27 cellular contexts compared by ENCODE assay signal in the genomic region with DNA sequence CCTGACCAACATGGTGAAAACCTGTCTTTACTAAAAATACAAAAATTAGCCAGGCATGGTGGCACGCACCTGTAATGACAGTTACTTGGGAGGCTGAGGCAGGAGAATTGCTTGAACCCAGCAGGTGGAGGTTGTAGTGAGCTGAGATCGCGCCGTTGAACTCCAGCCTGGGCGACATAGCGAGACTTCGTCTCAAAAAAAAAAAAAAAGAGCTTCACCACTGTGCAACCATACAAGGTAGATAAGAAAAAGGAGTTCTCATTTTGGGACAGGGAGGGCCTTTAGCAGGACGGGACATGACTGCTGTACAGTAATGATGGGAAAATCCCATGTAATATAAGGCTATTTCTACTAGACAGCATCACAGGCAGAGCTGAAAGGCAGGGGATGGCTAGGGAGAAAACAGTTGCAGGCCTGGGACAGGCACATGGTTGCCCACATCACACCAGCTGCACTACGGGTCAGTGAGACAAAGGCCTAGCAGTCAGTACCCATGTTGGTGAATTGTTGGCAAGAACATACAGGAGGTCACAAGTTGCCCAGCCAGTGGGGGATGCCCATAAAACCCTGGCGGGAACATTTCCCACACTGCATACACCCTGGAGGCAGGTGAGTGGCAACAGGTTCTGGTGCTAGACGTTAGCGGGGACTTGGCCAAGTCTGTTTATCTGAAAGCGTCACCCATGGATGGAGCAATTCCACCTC. TPM values are rescaled to one million over a fixed set of nuclear protein-coding genes. Genes with fewer than 3 reads are reported as not detected.
DNase-seq lines count a peak whose midpoint lies in the region; ATAC-seq and TF ChIP-seq lines count a peak whose summit lies in the region.
"Had no signal": no experiment of that assay in that cellular context is flagged by ENCODE, and none has a peak within 500 bp of the region (broad histone marks: within the 10 kb centered on the region; RNA-seq: fewer than 3 reads in every experiment).

No MANE protein-coding gene starts in this region.

- H3K4me3 Mint-ChIP-seq in CD8-positive, alpha-beta memory T cell: peak overlapping the region in 2 of 7 donors; percentile 40 to 65
- H3K4me3 Mint-ChIP-seq: activated T-cell treated with anti-CD3 and anti-CD28 coated beads, Interleukin-2, amount 50 U/mL, for 24 hours had no signal

- no peak for ATAC-seq in RWPE2 (ENCODE audit: low read depth)
- no peak for ATAC-seq in right cardiac atrium
- no peak for ATAC-seq in GM21360 (IDR thresholded peaks at IDR 0.05; ENCODE audit: unreplicated experiment)
- no peak for ATAC-seq in esophagus mucosa
- ATAC-seq: body of pancreas, heart left ventricle, Panc1, upper lobe of right lung had no signal

- no peak overlapping the region for H3K4me3 ChIP-seq in CD8-positive, alpha-beta memory T cell (ENCODE audit: low read length)
- H3K4me3 ChIP-seq in RWPE2 (ENCODE audit: severe bottlenecking) (no peak overlapping the region), right cardiac atrium (ENCODE audit: low read length) (no peak overlapping the region)
- H3K4me3 ChIP-seq: body of pancreas, heart left ventricle, MG63, SJSA1, upper lobe of right lung had no signal

- DNase-seq in CD8-positive, alpha-beta memory T cell: peak in 1 of 5 donors; percentile 12
- DNase-seq in RWPE2 (ENCODE audit: low spot score) (peak; percentile 23), right cardiac atrium (peak in 2 of 3 donors; percentile 10 to 31), pons (ENCODE audit: low spot score) (peak; percentile 70)
- no peak for DNase-seq in stimulated activated naive CD4-positive, alpha-beta T cell (lab: John Stamatoyannopoulos, UW)
- DNase-seq: activated CD4-positive, CD25-positive, alpha-beta regulatory T cell treated with anti-CD3 and anti-CD28 coated beads, Interleukin-2, amount 50 U/mL, for 72 hours; activated gamma-delta T cell; activated T-cell treated with anti-CD3 and anti-CD28 coated beads, Interleukin-2, amount 50 U/mL, for 24 hours; body of pancreas; effector CD4-positive, alpha-beta T cell; HCEC 1CT; KBM-7; mesenchymal stem cell; MG63; NCI-H1105 treated with DMSO at 0.1 percent for 48 hours; NCI-H2029; NCI-H526; occipital lobe; T-helper 1 cell; upper lobe of right lung had no signal

- H3K27ac Mint-ChIP-seq in CD8-positive, alpha-beta memory T cell: peak overlapping the region in 2 of 8 donors; percentile 1 to 86
- H3K27ac Mint-ChIP-seq: activated T-cell treated with anti-CD3 and anti-CD28 coated beads, Interleukin-2, amount 50 U/mL, for 24 hours had no signal

- H3K27ac ChIP-seq in CD8-positive, alpha-beta memory T cell (ENCODE audit: low read depth, low read length): peak overlapping the region; percentile 21
- H3K27ac ChIP-seq in RWPE2 (ENCODE audit: poor library complexity, severe bottlenecking) (no peak overlapping the region), right cardiac atrium (ENCODE audit: low read length) (no peak overlapping the region)
- H3K27ac ChIP-seq: body of pancreas, C4-2B, epithelial cell of prostate, SJSA1, upper lobe of right lung had no signal

- WGBS in right cardiac atrium: 94% methylated on average over 13 of the region's 13 CpGs

- no peaks in the 10 kb centered on the region for H3K9me3 ChIP-seq in CD8-positive, alpha-beta memory T cell (ENCODE audit: low read length)
- H3K9me3 ChIP-seq in RWPE2 (ENCODE audit: severe bottlenecking) (no peaks in the 10 kb centered on the region), right cardiac atrium (ENCODE audit: control insufficient read depth, low read length) (no peaks in the 10 kb centered on the region)
- H3K9me3 ChIP-seq: body of pancreas, heart left ventricle, MG63, SJSA1, upper lobe of right lung had no signal

- TF ChIP-seq CTCF in RWPE2 (IDR thresholded peaks at IDR 0.05; ENCODE audit: poor library complexity, severe bottlenecking): no peak

- intact Hi-C loops in right cardiac atrium (cut with DNase I): loop anchor here in 1 of 4 donors (5.0 kb wide), 1 partner anchor 56 kb away; a partner anchor contains a TSS

- H3K9me3 Mint-ChIP-seq in CD8-positive, alpha-beta memory T cell: no peaks in the 10 kb centered on the region
- H3K9me3 Mint-ChIP-seq: activated T-cell treated with anti-CD3 and anti-CD28 coated beads, Interleukin-2, amount 50 U/mL, for 24 hours had no signal

- CTCF ChIA-PET in CD8-positive, alpha-beta memory T cell (lab: Charles Lee): no interaction called here

- no peaks in the 10 kb centered on the region for H3K27me3 Mint-ChIP-seq in CD8-positive, alpha-beta memory T cell
- H3K27me3 Mint-ChIP-seq: activated T-cell treated with anti-CD3 and anti-CD28 coated beads, Interleukin-2, amount 50 U/mL, for 24 hours had no signal

- no peaks in the 10 kb centered on the region for H3K27me3 ChIP-seq in CD8-positive, alpha-beta memory T cell (ENCODE audit: insufficient read depth, low read length, poor library complexity, severe bottlenecking)
- no peaks in the 10 kb centered on the region for H3K27me3 ChIP-seq in RWPE2 (ENCODE audit: insufficient read depth, poor library complexity, severe bottlenecking)
- H3K27me3 ChIP-seq in right cardiac atrium (ENCODE audit: control insufficient read depth, insufficient read depth): no peaks in the 10 kb centered on the region
- H3K27me3 ChIP-seq: body of pancreas, heart left ventricle, MG63, SJSA1, upper lobe of right lung had no signal

- peaks cover 25 to 65% (median 33%) of the 10 kb centered on the region in 3 donors for H3K4me1 Mint-ChIP-seq in CD8-positive, alpha-beta memory T cell

- POLR2A ChIA-PET in CD8-positive, alpha-beta memory T cell (lab: Charles Lee): interaction anchor here (0.7 kb wide), 1 partner anchor 595 kb away, joined by 3 read pairs; no protein-coding TSS in a partner anchor

- peaks cover 7% of the 10 kb centered on the region for H3K36me3 ChIP-seq in CD8-positive, alpha-beta memory T cell (ENCODE audit: insufficient read depth, low read length)
- no peaks in the 10 kb centered on the region for H3K36me3 ChIP-seq in RWPE2 (ENCODE audit: low read depth)

- peaks cover 0 to 11% (median 4%) of the 10 kb centered on the region in 3 donors for H3K36me3 Mint-ChIP-seq in CD8-positive, alpha-beta memory T cell

- peaks cover 43% of the 10 kb centered on the region for H3K4me1 ChIP-seq in CD8-positive, alpha-beta memory T cell (ENCODE audit: insufficient read depth, low read length)
- H3K4me1 ChIP-seq in RWPE2 (ENCODE audit: insufficient read depth, poor library complexity, severe bottlenecking) (no peaks in the 10 kb centered on the region), right cardiac atrium (ENCODE audit: control insufficient read depth, insufficient read depth, low read length) (peaks cover 21% of the 10 kb centered on the region)

RNA-seq across cellular contexts. Expression of a gene that starts 5.4 kb away (rescaled TPM):
- total RNA-seq in CD8-positive, alpha-beta memory T cell: 10 to 100 TPM; 27.3 to 28.0 TPM
- polyA plus RNA-seq in CD8-positive, alpha-beta memory T cell: 48.6 TPM
- total RNA-seq in right cardiac atrium (10 to 100 TPM; 61.1 to 70.4 (median 67.3) TPM), esophagus mucosa (10.6 TPM)
- 64.9 TPM for polyA plus RNA-seq in right cardiac atrium

RNA-seq across cellular contexts. Expression of a gene that starts 9.7 kb away (rescaled TPM):
- 1 to 10 TPM; 1.4 to 1.8 TPM for total RNA-seq in CD8-positive, alpha-beta memory T cell
- 0.92 TPM for polyA plus RNA-seq in CD8-positive, alpha-beta memory T cell
- total RNA-seq in right cardiac atrium: 10 to 100 TPM; 11.1 to 27.4 (median 18.4) TPM
- 21.7 TPM for polyA plus RNA-seq in right cardiac atrium
- total RNA-seq in esophagus mucosa: 3.1 TPM

RNA-seq across cellular contexts. Expression of a gene that starts 53.7 kb away (rescaled TPM):
- 10 to 100 TPM; 68.6 to 73.8 TPM for total RNA-seq in CD8-positive, alpha-beta memory T cell
- polyA plus RNA-seq in CD8-positive, alpha-beta memory T cell: 10.6 TPM
- 10 to 100 TPM; 15.5 to 18.6 (median 17.0) TPM for total RNA-seq in right cardiac atrium
- polyA plus RNA-seq in right cardiac atrium: 11.2 TPM
- 16.2 TPM for total RNA-seq in esophagus mucosa

Comparison
In these comparisons a context has a peak if more than half of its experiments do, and no peak if none do; other contexts are left out.
1. DNase-seq: peak in RWPE2 (single experiment), right cardiac atrium (2 of 3) and pons (single experiment); none in stimulated activated naive CD4-positive, alpha-beta T cell (0 of 6).